ENCODE assay signal across 25 cellular contexts in the genomic region with DNA sequence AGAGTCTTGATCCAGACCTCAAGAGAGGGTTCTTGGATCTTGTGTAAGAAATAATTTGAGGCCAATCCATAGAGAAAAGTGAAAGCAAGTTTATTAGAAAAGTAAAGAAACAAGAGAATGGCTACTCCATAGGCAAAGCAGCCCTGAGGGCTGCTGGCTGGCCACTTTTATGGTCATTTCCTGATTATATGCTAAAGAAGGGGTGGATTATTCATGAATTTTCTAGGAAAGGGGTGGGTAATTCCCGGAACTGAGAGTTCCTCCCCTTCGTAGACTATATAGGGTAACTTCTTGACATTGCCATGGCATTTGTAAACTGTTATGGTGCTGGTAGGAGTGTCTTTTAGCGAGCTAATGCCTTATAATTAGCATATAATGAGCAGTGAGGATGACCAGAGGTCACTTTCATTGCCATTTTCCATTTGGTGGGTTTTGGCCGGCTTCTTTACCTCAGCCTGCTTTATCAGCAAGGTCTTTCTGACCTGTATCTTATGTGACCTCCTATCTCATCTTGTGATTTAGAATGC.
"Had no signal": no experiment of that assay in that cellular context is flagged by ENCODE, and none has a peak within 500 bp of the region (broad histone marks: within the 10 kb centered on the region; RNA-seq: fewer than 3 reads in every experiment).

No MANE protein-coding gene starts in this region.

- H3K4me3 ChIP-seq: colonic mucosa, heart right ventricle, mucosa of descending colon, right atrium auricular region, suprapubic skin, transverse colon, uterus had no signal

- H3K27ac ChIP-seq: colonic mucosa, right atrium auricular region, suprapubic skin, transverse colon, uterus had no signal

- H3K9me3 Mint-ChIP-seq: activated CD4-positive, alpha-beta T cell treated with anti-CD3 and anti-CD28 coated beads, Interleukin-2, amount 10 ng/mL, durations not matched to agents 24 days and 14 days; activated T-helper 17 cell treated with anti-CD3 and anti-CD28 coated beads, Interleukin-2, amount 50 U/mL, for 72 hours; central memory CD8-positive, alpha-beta T cell had no signal

- DNase-seq: activated CD4-positive, alpha-beta T cell treated with anti-CD3 and anti-CD28 coated beads, Interleukin-2, amount 10 ng/mL, durations not matched to agents 24 days and 14 days; activated CD8-positive, alpha-beta T cell treated with anti-CD3 and anti-CD28 coated beads for 36 hours; activated naive CD4-positive, alpha-beta T cell; activated naive CD8-positive, alpha-beta T cell treated with anti-CD3 and anti-CD28 coated beads, Interleukin-2, amount 10 ng/mL, durations not matched to agents 7 days and 5 days; activated T-cell treated with anti-CD3 and anti-CD28 coated beads, Interleukin-2, amount 50 U/mL, for 1 hour; colonic mucosa; heart right ventricle; immature natural killer cell; kidney glomerular epithelial cell; left ventricle myocardium superior; mucosa of descending colon; naive B cell; transverse colon; uterus had no signal

- H3K4me1 ChIP-seq: uterus had no signal

- H3K27ac Mint-ChIP-seq: activated CD4-positive, alpha-beta T cell treated with anti-CD3 and anti-CD28 coated beads, Interleukin-2, amount 10 ng/mL, durations not matched to agents 24 days and 14 days; activated CD8-positive, alpha-beta T cell treated with anti-CD3 and anti-CD28 coated beads for 36 hours; activated naive CD8-positive, alpha-beta T cell treated with anti-CD3 and anti-CD28 coated beads, Interleukin-2, amount 10 ng/mL, durations not matched to agents 7 days and 5 days; activated T-helper 17 cell treated with anti-CD3 and anti-CD28 coated beads, Interleukin-2, amount 50 U/mL, for 72 hours; brain; progenitor cell of endocrine pancreas; stimulated activated naive CD8-positive, alpha-beta T cell treated with anti-CD3 and anti-CD28 coated beads, Interleukin-15, Interleukin-2, amounts not matched to agents 100 ng/mL and 50 ng/mL, for 24 hours had no signal

- FAIRE-seq: endometrium, frontal cortex, TTC549 had no signal

- H3K9me3 ChIP-seq: colonic mucosa, right atrium auricular region, suprapubic skin, uterus had no signal

- ATAC-seq: activated CD8-positive, alpha-beta T cell treated with anti-CD3 and anti-CD28 coated beads for 36 hours; activated T-helper 17 cell treated with anti-CD3 and anti-CD28 coated beads, Interleukin-2, amount 50 U/mL, for 72 hours; left ventricle myocardium superior; mucosa of descending colon had no signal

- H3K4me3 Mint-ChIP-seq: activated CD4-positive, alpha-beta T cell treated with anti-CD3 and anti-CD28 coated beads, Interleukin-2, amount 10 ng/mL, durations not matched to agents 24 days and 14 days; activated CD8-positive, alpha-beta T cell treated with anti-CD3 and anti-CD28 coated beads for 36 hours; activated naive CD8-positive, alpha-beta T cell treated with anti-CD3 and anti-CD28 coated beads, Interleukin-2, amount 10 ng/mL, durations not matched to agents 7 days and 5 days; activated T-helper 17 cell treated with anti-CD3 and anti-CD28 coated beads, Interleukin-2, amount 50 U/mL, for 72 hours; brain; central memory CD8-positive, alpha-beta T cell; immature natural killer cell; neural crest cell; stimulated activated naive CD8-positive, alpha-beta T cell treated with anti-CD3 and anti-CD28 coated beads, Interleukin-15, Interleukin-2, amounts not matched to agents 100 ng/mL and 50 ng/mL, for 24 hours had no signal

- H3K27me3 ChIP-seq: colonic mucosa, heart right ventricle, right atrium auricular region, suprapubic skin, transverse colon, uterus had no signal

- H3K27me3 Mint-ChIP-seq: activated CD4-positive, alpha-beta T cell treated with anti-CD3 and anti-CD28 coated beads, Interleukin-2, amount 10 ng/mL, durations not matched to agents 24 days and 14 days; activated CD8-positive, alpha-beta T cell treated with anti-CD3 and anti-CD28 coated beads for 36 hours; activated naive CD8-positive, alpha-beta T cell treated with anti-CD3 and anti-CD28 coated beads, Interleukin-2, amount 10 ng/mL, durations not matched to agents 7 days and 5 days; activated T-helper 17 cell treated with anti-CD3 and anti-CD28 coated beads, Interleukin-2, amount 50 U/mL, for 72 hours; central memory CD8-positive, alpha-beta T cell; naive B cell; progenitor cell of endocrine pancreas; stimulated activated naive CD8-positive, alpha-beta T cell treated with anti-CD3 and anti-CD28 coated beads, Interleukin-15, Interleukin-2, amounts not matched to agents 100 ng/mL and 50 ng/mL, for 24 hours had no signal

- H3K36me3 ChIP-seq: colonic mucosa, heart right ventricle, right atrium auricular region, suprapubic skin, transverse colon, uterus had no signal
